ENCODE assay signal across 8 cellular contexts in genomic region chr2:118223487-118224136, GRCh38.
DNase-seq lines count a peak whose midpoint lies in the region; ATAC-seq, FAIRE-seq and TF ChIP-seq lines count a peak whose summit lies in the region.

No MANE protein-coding gene starts in this region.

- no peaks in the 10 kb centered on the region for H3K79me2 ChIP-seq in fibroblast of lung (ENCODE audit: control insufficient read depth, insufficient read depth, low read length)

- H3K36me3 ChIP-seq in fibroblast of lung (ENCODE audit: control insufficient read depth, insufficient read depth, low read length): no peaks in the 10 kb centered on the region
- H3K36me3 ChIP-seq in small intestine (ENCODE audit: control insufficient read depth in 2 of 2, insufficient read depth in 2 of 2, low read length in 2 of 2): no peaks in the 10 kb centered on the region

- WGBS in small intestine, 3 donors: 4 to 7% (median 7%) methylated on average over 28 to 30 of the region's 30 CpGs

- H3K27ac ChIP-seq in fibroblast of lung (ENCODE audit: insufficient read depth, low read length) (no peak overlapping the region), small intestine (ENCODE audit: low read depth in 1 of 2, low read length in 1 of 2) (no peak overlapping the region)

- no peaks in the 10 kb centered on the region for H3K9me3 ChIP-seq in fibroblast of lung (ENCODE audit: control insufficient read depth, insufficient read depth, low read depth, low read length)
- no peaks in the 10 kb centered on the region for H3K9me3 ChIP-seq in small intestine (ENCODE audit: control insufficient read depth, low read depth)

- peak overlapping the region; percentile 63 for H3K4me2 ChIP-seq in fibroblast of lung (ENCODE audit: extremely low read depth, insufficient read depth, low read length)

- TF ChIP-seq CTCF in AG10803 (conservative IDR thresholded peaks at IDR 0.05; ENCODE audit: low read length) (no peak), NB4 (IDR thresholded peaks at IDR 0.05; ENCODE audit: low read depth, low read length) (no peak), fibroblast of lung (conservative IDR thresholded peaks at IDR 0.05 in 1 of 2, IDR thresholded peaks at IDR 0.05 in 1 of 2; ENCODE audit: low read depth in 1 of 2, low read length in 2 of 2) (no peak)

- peak overlapping the region; percentile 35 for H2AFZ ChIP-seq in fibroblast of lung (ENCODE audit: low read length)

- H3K9ac ChIP-seq in fibroblast of lung (ENCODE audit: insufficient read depth, low read length): no peak overlapping the region

- H3K27me3 ChIP-seq in fibroblast of lung (ENCODE audit: control insufficient read depth, insufficient read depth, low read length) (peaks cover 40% of the 10 kb centered on the region), small intestine (ENCODE audit: control insufficient read depth in 2 of 2, insufficient read depth in 2 of 2, low read length in 2 of 2) (peaks cover 6 to 24% of the 10 kb centered on the region in 2 donors)

- H3K4me1 ChIP-seq in fibroblast of lung (ENCODE audit: control insufficient read depth, extremely low read depth, insufficient read depth, low read length): no peaks in the 10 kb centered on the region
- peaks cover 0 to 2% of the 10 kb centered on the region in 2 donors for H3K4me1 ChIP-seq in small intestine (ENCODE audit: control insufficient read depth in 2 of 2, insufficient read depth in 1 of 2, low read depth in 1 of 2, low read length in 1 of 2)

- DNase-seq in AG10803 (ENCODE audit: low read depth) (peak; percentile 31), NB4 (ENCODE audit: low read depth) (no peak), fibroblast of lung (ENCODE audit: low read depth in 2 of 2) (peak; percentile 15 to 22), small intestine (no peak), NCI-H2107 treated with DMSO at 0.1 percent for 48 hours (lab: John Stamatoyannopoulos, UW; ENCODE audit: unreplicated experiment) (no peak), HTR-8/SVneo (ENCODE audit: insufficient read length, low spot score) (no peak), HUDEP-2 (lab: John Stamatoyannopoulos, UW; ENCODE audit: unreplicated experiment in 76 of 76) (no peak)

- no peaks in the 10 kb centered on the region for H4K20me1 ChIP-seq in fibroblast of lung (ENCODE audit: control insufficient read depth, extremely low read depth, insufficient read depth, low read length)

- no peak for FAIRE-seq in small intestine (lab: Jason Lieb, UNC)
- no peak for FAIRE-seq in HTR-8/SVneo (lab: Jason Lieb, UNC)

- H3K4me3 ChIP-seq in AG10803 (ENCODE audit: low read length): peak overlapping the region; percentile 55
- peak overlapping the region; percentile 42 for H3K4me3 ChIP-seq in NB4 (ENCODE audit: low read depth, low read length)
- H3K4me3 ChIP-seq in fibroblast of lung (replicated peaks in 1 of 4; ENCODE audit: control extremely low read depth in 1 of 4, insufficient read depth in 1 of 4, low read depth in 3 of 4, low read length in 4 of 4): peak overlapping the region in 3 of 4 experiments; percentile 32 to 53 (median 48)
- peak overlapping the region; percentile 38 to 46 for H3K4me3 ChIP-seq in small intestine (ENCODE audit: low read depth in 1 of 2, low read length in 2 of 2)

- ATAC-seq in GM19463 (IDR thresholded peaks at IDR 0.05; ENCODE audit: unreplicated experiment): peak; percentile 3

- TF ChIP-seq POLR2A in NB4 (IDR thresholded peaks at IDR 0.05; ENCODE audit: extremely low read depth, insufficient read length): no peak

Comparison
In these comparisons a context has a peak if more than half of its experiments do, and no peak if none do; other contexts are left out.
1. DNase-seq: peak in AG10803 (single experiment) and fibroblast of lung (2 of 2); none in NB4 (single experiment), small intestine (single experiment), NCI-H2107 treated with DMSO at 0.1 percent for 48 hours (single experiment), HTR-8/SVneo (single experiment) and HUDEP-2 (0 of 76).
2. Peak in every context shown above with its lines, with median percentiles within 50 percentile points of each other: H3K4me3 ChIP-seq.